13 cellular contexts compared by ENCODE assay signal in genomic region chr5:93909356-93909755, GRCh38.
A peak's percentile ranks its signal among the peaks of the same experiment; 100 is the strongest.
DNase-seq lines count a peak whose midpoint lies in the region; FAIRE-seq and TF ChIP-seq lines count a peak whose summit lies in the region.
"Had no signal": no experiment of that assay in that cellular context is flagged by ENCODE, and none has a peak within 500 bp of the region (broad histone marks: within the 10 kb centered on the region; RNA-seq: fewer than 3 reads in every experiment).

No MANE protein-coding gene starts in this region.

- no peaks in the 10 kb centered on the region for H3K9me3 Mint-ChIP-seq in activated naive CD4-positive, alpha-beta T cell treated with anti-CD3 and anti-CD28 coated beads for 36 hours
- no peaks in the 10 kb centered on the region for H3K9me3 Mint-ChIP-seq in type B pancreatic cell
- H3K9me3 Mint-ChIP-seq in activated CD4-positive, alpha-beta memory T cell treated with anti-CD3 and anti-CD28 coated beads, Interleukin-2, amount 10 ng/mL, durations not matched to agents 7 days and 5 days: no peaks in the 10 kb centered on the region
- H3K9me3 Mint-ChIP-seq: CD8-positive, alpha-beta T cell; T-helper 1 cell treated with Interleukin-12 subunit alpha and Interleukin-12 subunit beta and Interleukin-4 antibody, amounts not matched to agents 30 μg/mL and 1 μg/mL, for 36 hours had no signal

- CTCF ChIA-PET in activated naive CD4-positive, alpha-beta T cell treated with anti-CD3 and anti-CD28 coated beads for 36 hours (lab: Charles Lee): no interaction called here
- CTCF ChIA-PET in activated CD4-positive, alpha-beta memory T cell treated with anti-CD3 and anti-CD28 coated beads, Interleukin-2, amount 10 ng/mL, durations not matched to agents 7 days and 5 days (lab: Charles Lee): interaction anchor here (1.2 kb wide), 1 partner anchor 829 kb away, joined by 4 read pairs; no protein-coding TSS in a partner anchor

- no peak overlapping the region for H3K4me3 Mint-ChIP-seq in activated naive CD4-positive, alpha-beta T cell treated with anti-CD3 and anti-CD28 coated beads for 36 hours
- no peak overlapping the region for H3K4me3 Mint-ChIP-seq in type B pancreatic cell
- H3K4me3 Mint-ChIP-seq in activated CD4-positive, alpha-beta memory T cell treated with anti-CD3 and anti-CD28 coated beads, Interleukin-2, amount 10 ng/mL, durations not matched to agents 7 days and 5 days: no peak overlapping the region
- H3K4me3 Mint-ChIP-seq: CD8-positive, alpha-beta T cell; T-helper 1 cell treated with Interleukin-12 subunit alpha and Interleukin-12 subunit beta and Interleukin-4 antibody, amounts not matched to agents 30 μg/mL and 1 μg/mL, for 36 hours had no signal

- no peak overlapping the region for H3K27ac Mint-ChIP-seq in activated naive CD4-positive, alpha-beta T cell treated with anti-CD3 and anti-CD28 coated beads for 36 hours
- no peak overlapping the region for H3K27ac Mint-ChIP-seq in type B pancreatic cell
- no peak overlapping the region for H3K27ac Mint-ChIP-seq in activated CD4-positive, alpha-beta memory T cell treated with anti-CD3 and anti-CD28 coated beads, Interleukin-2, amount 10 ng/mL, durations not matched to agents 7 days and 5 days
- H3K27ac Mint-ChIP-seq: CD8-positive, alpha-beta T cell; T-helper 1 cell treated with Interleukin-12 subunit alpha and Interleukin-12 subunit beta and Interleukin-4 antibody, amounts not matched to agents 30 μg/mL and 1 μg/mL, for 36 hours had no signal

- peak; percentile 31 for FAIRE-seq in endometrium (lab: Jason Lieb, UNC)

- intact Hi-C loops in activated naive CD4-positive, alpha-beta T cell treated with anti-CD3 and anti-CD28 coated beads for 36 hours (cut with micrococcal nuclease): loop anchor here (5.0 kb wide), 1 partner anchor 107 kb away; no protein-coding TSS in a partner anchor

- no peaks in the 10 kb centered on the region for H3K4me1 Mint-ChIP-seq in activated naive CD4-positive, alpha-beta T cell treated with anti-CD3 and anti-CD28 coated beads for 36 hours (ENCODE audit: low read depth)
- peaks cover 5% of the 10 kb centered on the region for H3K4me1 Mint-ChIP-seq in type B pancreatic cell (ENCODE audit: unreplicated experiment)
- H3K4me1 Mint-ChIP-seq in activated CD4-positive, alpha-beta memory T cell treated with anti-CD3 and anti-CD28 coated beads, Interleukin-2, amount 10 ng/mL, durations not matched to agents 7 days and 5 days: no peaks in the 10 kb centered on the region

- no peaks in the 10 kb centered on the region for H3K27me3 Mint-ChIP-seq in activated naive CD4-positive, alpha-beta T cell treated with anti-CD3 and anti-CD28 coated beads for 36 hours (ENCODE audit: low read depth)
- no peaks in the 10 kb centered on the region for H3K27me3 Mint-ChIP-seq in type B pancreatic cell
- H3K27me3 Mint-ChIP-seq in activated CD4-positive, alpha-beta memory T cell treated with anti-CD3 and anti-CD28 coated beads, Interleukin-2, amount 10 ng/mL, durations not matched to agents 7 days and 5 days: no peaks in the 10 kb centered on the region

- POLR2A ChIA-PET in activated CD4-positive, alpha-beta memory T cell treated with anti-CD3 and anti-CD28 coated beads, Interleukin-2, amount 10 ng/mL, durations not matched to agents 7 days and 5 days (lab: Charles Lee): no interaction called here

- TF ChIP-seq CTCF in type B pancreatic cell (conservative IDR thresholded peaks at IDR 0.05): peak; percentile 63

- peak; percentile 4 for DNase-seq in activated naive CD4-positive, alpha-beta T cell treated with anti-CD3 and anti-CD28 coated beads for 36 hours
- no peak for DNase-seq in activated naive CD4-positive, alpha-beta T cell treated with Interleukin-2 at 50 U/mL for 16 hours
- DNase-seq in NCI-H460 (ENCODE audit: extremely low read depth, low read depth) (peak; percentile 13), type B pancreatic cell (ENCODE audit: extremely low spot score, unreplicated experiment) (no peak), NCI-H226 (no peak), GF-D8 (lab: John Stamatoyannopoulos, UW) (no peak)
- no peak for DNase-seq in activated CD4-positive, alpha-beta memory T cell treated with anti-CD3 and anti-CD28 coated beads, Interleukin-2, amount 10 ng/mL, durations not matched to agents 7 days and 5 days
- DNase-seq: CD8-positive, alpha-beta T cell; islet precursor cell; NCI-H774; stimulated activated naive CD8-positive, alpha-beta T cell treated with anti-CD3 and anti-CD28 coated beads, Interleukin-15, Interleukin-2, amounts not matched to agents 100 U/mL and 50 U/mL, for 24 hours had no signal

- H3K36me3 Mint-ChIP-seq in activated naive CD4-positive, alpha-beta T cell treated with anti-CD3 and anti-CD28 coated beads for 36 hours (ENCODE audit: low read depth): no peaks in the 10 kb centered on the region
- no peaks in the 10 kb centered on the region for H3K36me3 Mint-ChIP-seq in type B pancreatic cell
- H3K36me3 Mint-ChIP-seq in activated CD4-positive, alpha-beta memory T cell treated with anti-CD3 and anti-CD28 coated beads, Interleukin-2, amount 10 ng/mL, durations not matched to agents 7 days and 5 days (ENCODE audit: low read depth): no peaks in the 10 kb centered on the region
- H3K36me3 Mint-ChIP-seq: CD8-positive, alpha-beta T cell had no signal

Comparison
In these comparisons a context has a peak if more than half of its experiments do, and no peak if none do; other contexts are left out.
1. DNase-seq: peak in activated naive CD4-positive, alpha-beta T cell treated with anti-CD3 and anti-CD28 coated beads for 36 hours (single experiment) and NCI-H460 (single experiment); none in activated naive CD4-positive, alpha-beta T cell treated with Interleukin-2 at 50 U/mL for 16 hours (single experiment), type B pancreatic cell (single experiment), NCI-H226 (single experiment), GF-D8 (single experiment) and activated CD4-positive, alpha-beta memory T cell treated with anti-CD3 and anti-CD28 coated beads, Interleukin-2, amount 10 ng/mL, durations not matched to agents 7 days and 5 days (single experiment).